17 cellular contexts compared by ENCODE assay signal in the genomic region with DNA sequence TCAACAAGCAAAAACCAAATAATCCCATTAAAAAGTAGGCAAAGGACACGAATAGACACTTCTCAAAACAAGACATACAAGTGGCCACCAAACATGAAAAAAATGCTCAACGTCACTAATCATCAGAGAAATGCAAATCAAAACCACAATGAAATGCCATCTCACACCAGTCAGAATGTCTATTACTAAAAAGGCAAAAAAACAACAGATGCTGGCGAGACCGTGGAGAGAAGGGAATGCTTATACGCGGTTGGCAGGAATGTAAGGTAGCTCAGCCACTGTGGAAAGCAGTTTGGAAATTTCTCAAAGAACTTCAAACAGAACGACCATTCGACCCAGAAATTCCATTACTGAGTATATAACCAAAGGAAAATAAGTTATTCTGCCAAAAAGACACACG.
DNase-seq lines count a peak whose midpoint lies in the region; ATAC-seq, FAIRE-seq and TF ChIP-seq lines count a peak whose summit lies in the region.
"Had no signal": no experiment of that assay in that cellular context is flagged by ENCODE, and none has a peak within 500 bp of the region (broad histone marks: within the 10 kb centered on the region; RNA-seq: fewer than 3 reads in every experiment).

No MANE protein-coding gene starts in this region.

- H3K9me3 ChIP-seq in pancreas, result no peaks in the 10 kb centered on the region
- H3K9me3 ChIP-seq: ascending aorta had no signal

- H3K4me1 ChIP-seq in pancreas, result no peaks in the 10 kb centered on the region

- ATAC-seq in pancreas, result no peak
- no peak for ATAC-seq in GM18870 (IDR thresholded peaks at IDR 0.05; ENCODE audit: unreplicated experiment)
- ATAC-seq: K562 had no signal

- DNase-seq in AG08395 (ENCODE audit: low spot score), result peak; percentile 43
- peak; percentile 53 for DNase-seq in HCEC 1CT
- peak; percentile 89 for DNase-seq in amniotic epithelial cell (ENCODE audit: low read depth)
- peak; percentile 15 for DNase-seq in islet precursor cell
- DNase-seq in central memory CD4-positive, alpha-beta T cell, result no peak
- no peak for DNase-seq in NCI-H2227 (lab: John Stamatoyannopoulos, UW; ENCODE audit: unreplicated experiment)
- DNase-seq in pancreas, result no peak
- DNase-seq: mesendoderm; NCI-H187; NCI-H748 treated with DMSO at 0.1 percent for 48 hours; Right ventricle myocardium superior; stimulated activated CD4-positive, alpha-beta T cell treated with anti-CD3 and anti-CD28 coated beads, Interleukin-2, amount 100 ng/mL, for 24 hours had no signal

- intact Hi-C loops in pancreas (cut with DNase I), result no loop called here

- no peak for FAIRE-seq in pancreas (lab: Jason Lieb, UNC)
- FAIRE-seq: G401.6, K562 had no signal

- no peaks in the 10 kb centered on the region for H3K27me3 ChIP-seq in pancreas
- H3K27me3 ChIP-seq: ascending aorta had no signal

- TF ChIP-seq CTCF in pancreas (IDR thresholded peaks at IDR 0.05), result no peak

- no peaks in the 10 kb centered on the region for H3K36me3 ChIP-seq in pancreas
- H3K36me3 ChIP-seq: ascending aorta had no signal

- no peak overlapping the region for H3K4me3 ChIP-seq in pancreas
- H3K4me3 ChIP-seq: ascending aorta, K562 had no signal

- H3K27ac ChIP-seq in pancreas, result no peak overlapping the region
- H3K27ac ChIP-seq: ascending aorta, VCaP had no signal

- WGBS in pancreas, 2 donors, result 92 to 95% methylated on average over 9 of the region's 9 CpGs

Comparison
In these comparisons a context has a peak if more than half of its experiments do, and no peak if none do; other contexts are left out.
1. DNase-seq: peak in AG08395 (single experiment), HCEC 1CT (single experiment), amniotic epithelial cell (single experiment) and islet precursor cell (single experiment); none in central memory CD4-positive, alpha-beta T cell (single experiment), NCI-H2227 (single experiment) and pancreas (0 of 6).